ENCODE assay signal across 13 cellular contexts in genomic region chr13:40318366-40318765, GRCh38.
DNase-seq lines count a peak whose midpoint lies in the region; ATAC-seq and TF ChIP-seq lines count a peak whose summit lies in the region.
"Had no signal": no experiment of that assay in that cellular context is flagged by ENCODE, and none has a peak within 500 bp of the region (broad histone marks: within the 10 kb centered on the region; RNA-seq: fewer than 3 reads in every experiment).

No MANE protein-coding gene starts in this region.

- no peaks in the 10 kb centered on the region for H3K79me2 ChIP-seq in hepatocyte

- no peaks in the 10 kb centered on the region for H3K27me3 ChIP-seq in SJCRH30
- no peaks in the 10 kb centered on the region for H3K27me3 ChIP-seq in hepatocyte

- 53% methylated on average over 2 of the region's 2 CpGs for WGBS in hepatocyte (ENCODE audit: low lambda C conversion rate, missing lambda C conversion rate)

- H4K20me1 ChIP-seq in hepatocyte (ENCODE audit: insufficient read depth, poor library complexity, severe bottlenecking): no peaks in the 10 kb centered on the region

- H3K9me3 ChIP-seq in SJCRH30 (replicated peaks) (0 out of 2 replicates have a peak, but pooled peaks cover 3% of the 10 kb centered on the region), hepatocyte (ENCODE audit: low read depth) (no peaks in the 10 kb centered on the region)

- TF ChIP-seq CTCF in hepatocyte (IDR thresholded peaks at IDR 0.05; ENCODE audit: poor library complexity): no peak

- DNase-seq in Right ventricle myocardium superior (peak; percentile 71), cardiac septum (ENCODE audit: low spot score) (no peak), SJCRH30 (peak; percentile 96 to 98), hepatocyte (ENCODE audit: low spot score) (peak; percentile 31)
- DNase-seq: glutamatergic neuron, T-helper 1 cell had no signal

- no peak overlapping the region for H3K4me2 ChIP-seq in hepatocyte

- H3K9me2 ChIP-seq in hepatocyte (replicated peaks; ENCODE audit: insufficient read depth): no peaks in the 10 kb centered on the region

- H3K4me3 ChIP-seq in SJCRH30 (no peak overlapping the region), hepatocyte (no peak overlapping the region)

- H3K36me3 ChIP-seq in SJCRH30 (no peaks in the 10 kb centered on the region), hepatocyte (replicated peaks; ENCODE audit: insufficient read depth, low read depth) (no peaks in the 10 kb centered on the region)

- H3K4me1 ChIP-seq in SJCRH30 (peaks cover 15% of the 10 kb centered on the region), hepatocyte (ENCODE audit: insufficient read depth) (no peaks in the 10 kb centered on the region)

- intact Hi-C loops in Right ventricle myocardium superior (cut with DNase I): no loop called here
- intact Hi-C loops in cardiac septum (cut with DNase I): loop anchor here (5.0 kb wide), 1 partner anchor 124 kb away; no protein-coding TSS in a partner anchor

- ATAC-seq in Right ventricle myocardium superior (ENCODE audit: poor library complexity) (peak; percentile 77), GM18873 (IDR thresholded peaks at IDR 0.05; ENCODE audit: low FRiP score, unreplicated experiment) (no peak), HG03521 (IDR thresholded peaks at IDR 0.05; ENCODE audit: unreplicated experiment) (no peak), HG03045 (IDR thresholded peaks at IDR 0.05; ENCODE audit: unreplicated experiment) (no peak), HG02623 (IDR thresholded peaks at IDR 0.05; ENCODE audit: unreplicated experiment) (no peak)
- ATAC-seq: natural killer cell treated with Interleukin-12 subunit alpha and Interleukin-12 subunit beta and Interleukin-15 and Interleukin-18, amount 100 ng/mL, for 72 hours had no signal

- no peak overlapping the region for H3K27ac ChIP-seq in SJCRH30
- no peak overlapping the region for H3K27ac ChIP-seq in hepatocyte
- H3K27ac ChIP-seq: C4-2B, HL-60 had no signal

- no peak overlapping the region for H2AFZ ChIP-seq in hepatocyte
